ENCODE assay signal across 8 cellular contexts in genomic region chr22:40348025-40348658, GRCh38. TPM values are rescaled to one million over a fixed set of nuclear protein-coding genes. Genes with fewer than 3 reads are reported as not detected.
DNase-seq lines count a peak whose midpoint lies in the region; ATAC-seq and TF ChIP-seq lines count a peak whose summit lies in the region.

No MANE protein-coding gene starts in this region.

- ATAC-seq in Right ventricle myocardium superior (ENCODE audit: poor library complexity) (peak; percentile 34), Right ventricle myocardium inferior (no peak), mucosa of descending colon (peak; percentile 35), HG03469 (IDR thresholded peaks at IDR 0.05; ENCODE audit: unreplicated experiment) (no peak)

- POLR2A ChIA-PET in activated CD4-positive, alpha-beta memory T cell treated with anti-CD3 and anti-CD28 coated beads for 36 hours (lab: Charles Lee) = interaction anchor here (0.9 to 2.5 kb wide), 5 partner anchors 171 to 304 kb away, joined by 3 to 15 read pairs (median 4); no protein-coding TSS in a partner anchor

- CTCF ChIA-PET in activated CD4-positive, alpha-beta memory T cell treated with anti-CD3 and anti-CD28 coated beads for 36 hours (lab: Charles Lee) = interaction anchor here (0.6 to 5.2 kb wide), 74 partner anchors 8 to 819 kb away, joined by 3 to 61 read pairs (median 4); partner anchors contain the start of genes SGSM3 and TNRC6B

- TF ChIP-seq CTCF in mucosa of descending colon (IDR thresholded peaks at IDR 0.05) = peak; percentile 59

- H3K4me1 Mint-ChIP-seq in activated CD4-positive, alpha-beta memory T cell treated with anti-CD3 and anti-CD28 coated beads for 36 hours (ENCODE audit: low read depth) = peaks cover 35% of the 10 kb centered on the region

- no peaks in the 10 kb centered on the region for H3K9me3 Mint-ChIP-seq in activated CD4-positive, alpha-beta memory T cell treated with anti-CD3 and anti-CD28 coated beads for 36 hours

- DNase-seq in Right ventricle myocardium superior (peak; percentile 60), Right ventricle myocardium inferior (ENCODE audit: missing footprints) (no peak), NCI-H2196 (lab: John Stamatoyannopoulos, UW; ENCODE audit: unreplicated experiment) (peak; percentile 47), mucosa of descending colon (peak in 2 of 3 donors; percentile 67 to 79), superior temporal gyrus (ENCODE audit: extremely low spot score) (peak; percentile 73)
- DNase-seq in activated CD4-positive, alpha-beta memory T cell treated with anti-CD3 and anti-CD28 coated beads for 36 hours = peak; percentile 83
- DNase-seq in effector CD4-positive, alpha-beta T cell = peak; percentile 55

- peak overlapping the region; percentile 99 for H3K4me3 Mint-ChIP-seq in activated CD4-positive, alpha-beta memory T cell treated with anti-CD3 and anti-CD28 coated beads for 36 hours

- H3K9me3 ChIP-seq in mucosa of descending colon = no peaks in the 10 kb centered on the region

- no peaks in the 10 kb centered on the region for H3K36me3 ChIP-seq in mucosa of descending colon (ENCODE audit: low read depth)

- peaks cover 22% of the 10 kb centered on the region for H3K4me1 ChIP-seq in mucosa of descending colon (ENCODE audit: low read depth)

- peaks cover 33% of the 10 kb centered on the region for H3K36me3 Mint-ChIP-seq in activated CD4-positive, alpha-beta memory T cell treated with anti-CD3 and anti-CD28 coated beads for 36 hours

- intact Hi-C loops in Right ventricle myocardium superior (cut with DNase I) (loop anchor here (10.0 kb wide), 1 partner anchor 313 kb away; no protein-coding TSS in a partner anchor), Right ventricle myocardium inferior (cut with DNase I) (loop anchor here (5.0 kb wide), 1 partner anchor 171 kb away; the partner anchor contains the start of gene TNRC6B), mucosa of descending colon (cut with DNase I, micrococcal nuclease) (loop anchor here in 1 of 2 donors (10.0 kb wide), 2 partner anchors 303 to 813 kb away; partner anchors contain the start of gene RPS19BP1)
- intact Hi-C loops in activated CD4-positive, alpha-beta memory T cell treated with anti-CD3 and anti-CD28 coated beads for 36 hours (cut with micrococcal nuclease) = loop anchor here (5.0 to 10.0 kb wide), 3 partner anchors 151 to 413 kb away; no protein-coding TSS in a partner anchor

- peak overlapping the region; percentile 100 for H3K27ac Mint-ChIP-seq in activated CD4-positive, alpha-beta memory T cell treated with anti-CD3 and anti-CD28 coated beads for 36 hours

- no peaks in the 10 kb centered on the region for H3K27me3 Mint-ChIP-seq in activated CD4-positive, alpha-beta memory T cell treated with anti-CD3 and anti-CD28 coated beads for 36 hours

- H3K4me3 ChIP-seq in mucosa of descending colon = no peak overlapping the region

RNA-seq across cellular contexts. Expression of gene ADSL, which starts 1.8 kb away (rescaled TPM):
- 52.0 TPM for total RNA-seq in Right ventricle myocardium superior
- 55.3 TPM for total RNA-seq in Right ventricle myocardium inferior
- 100 to 1,000 TPM; 143 to 146 TPM for total RNA-seq in activated CD4-positive, alpha-beta memory T cell treated with anti-CD3 and anti-CD28 coated beads for 36 hours
- 10 to 100 TPM; 34.0 to 48.1 (median 42.8) TPM for total RNA-seq in mucosa of descending colon

RNA-seq across cellular contexts. Expression of gene SGSM3, which starts 22.3 kb away (rescaled TPM):
- 33.6 TPM for total RNA-seq in Right ventricle myocardium superior
- total RNA-seq in Right ventricle myocardium inferior = 36.8 TPM
- total RNA-seq in activated CD4-positive, alpha-beta memory T cell treated with anti-CD3 and anti-CD28 coated beads for 36 hours = 10 to 100 TPM; 53.2 to 55.4 TPM
- 100 to 1,000 TPM in 2 of 3 donors, 10 to 100 TPM in 1; 89.8 to 128 (median 108) TPM for total RNA-seq in mucosa of descending colon

Comparison
In these comparisons a context has a peak if more than half of its experiments do, and no peak if none do; other contexts are left out.
1. ATAC-seq: peak in Right ventricle myocardium superior (single experiment) and mucosa of descending colon (single experiment); none in Right ventricle myocardium inferior (single experiment) and HG03469 (single experiment).